In genomic region chr7:40755438-40755837, GRCh38 we compare ENCODE assay signal across 3 cellular contexts.
A peak's percentile ranks its signal among the peaks of the same experiment; 100 is the strongest.
TF ChIP-seq lines count a peak whose summit lies in the region.

No MANE protein-coding gene starts in this region.

TF ChIP-seq in GM23338, 12 proteins besides CTCF, POLR2A, EP300 and RAD21 (continues in another document):
- TF ChIP-seq ZNF114 (CRISPR knock-in tag; IDR thresholded peaks at IDR 0.05) (no peak), REST (IDR thresholded peaks at IDR 0.05; ENCODE audit: unreplicated experiment) (no peak), STAT1 (IDR thresholded peaks at IDR 0.05; ENCODE audit: unreplicated experiment) (no peak)

TF ChIP-seq in H1, 55 proteins besides CTCF, POLR2A, EP300 and RAD21:
- no peak for TF ChIP-seq E2F6 (IDR thresholded peaks at IDR 0.05)
- no peak for TF ChIP-seq CTBP2 (IDR thresholded peaks at IDR 0.05; ENCODE audit: borderline replicate concordance, insufficient read depth, insufficient read length, low read length)
- TF ChIP-seq CBX5 (IDR thresholded peaks at IDR 0.05; ENCODE audit: low read depth, low read length): no peak
- no peak for TF ChIP-seq ZNF274 (IDR thresholded peaks at IDR 0.05; ENCODE audit: borderline replicate concordance, extremely low read depth, low read length)
- no peak for TF ChIP-seq MAX (IDR thresholded peaks at IDR 0.05)
- no peak for TF ChIP-seq RNF2 (IDR thresholded peaks at IDR 0.05; ENCODE audit: borderline replicate concordance, low read depth, low read length, missing control alignments, poor library complexity, severe bottlenecking)

TF ChIP-seq in HepG2, 621 proteins besides CTCF, POLR2A, EP300 and RAD21 (continues in another document):
- TF ChIP-seq ZSCAN30 (CRISPR knock-in tag; IDR thresholded peaks at IDR 0.05) (no peak), KAT7 (CRISPR knock-in tag; IDR thresholded peaks at IDR 0.05; ENCODE audit: borderline replicate concordance) (0 out of 2 replicates have a peak, but pooled peaks have one; percentile 51), KDM1A (CRISPR knock-in tag; IDR thresholded peaks at IDR 0.05) (0 out of 2 replicates have a peak, but pooled peaks have one; percentile 67), ZNF101 (CRISPR knock-in tag; IDR thresholded peaks at IDR 0.05; ENCODE audit: borderline replicate concordance, low read depth) (no peak), CEBPB (IDR thresholded peaks at IDR 0.05; ENCODE audit: borderline replicate concordance, low read depth, low read length) (peak; percentile 93), MEIS1 (CRISPR knock-in tag; IDR thresholded peaks at IDR 0.05; ENCODE audit: borderline replicate concordance) (peak; percentile 67; the same call in 1 of the 2 replicates), BRD4 (CRISPR knock-in tag; IDR thresholded peaks at IDR 0.05) (no peak), PRPF4 (IDR thresholded peaks at IDR 0.05; ENCODE audit: low read depth, low read length, poor library complexity, severe bottlenecking) (no peak), XBP1 (CRISPR knock-in tag; IDR thresholded peaks at IDR 0.05) (no peak), GZF1 (CRISPR knock-in tag; IDR thresholded peaks at IDR 0.05) (no peak), ZNF788 (CRISPR knock-in tag; IDR thresholded peaks at IDR 0.05; ENCODE audit: borderline replicate concordance) (peak; percentile 55; the same call in 1 of the 2 replicates), CBX5 (CRISPR knock-in tag; IDR thresholded peaks at IDR 0.05; ENCODE audit: borderline replicate concordance) (peak; percentile 93), ZBTB33 (CRISPR knock-in tag; IDR thresholded peaks at IDR 0.05) (peak; percentile 52; the same call in 1 of the 2 replicates), ZBTB25 (CRISPR knock-in tag; IDR thresholded peaks at IDR 0.05) (peak; percentile 81; the same call in 1 of the 2 replicates), ZNF563 (CRISPR knock-in tag; IDR thresholded peaks at IDR 0.05) (no peak), NR2F6 (IDR thresholded peaks at IDR 0.05) (peak; percentile 28; the same call in 1 of the 2 replicates), NR2F6 (CRISPR knock-in tag; IDR thresholded peaks at IDR 0.05) (peak; percentile 54), NCOA2 (CRISPR knock-in tag; IDR thresholded peaks at IDR 0.05) (peak; percentile 87), ADNP (CRISPR knock-in tag; IDR thresholded peaks at IDR 0.05) (no peak), CENPX (CRISPR knock-in tag; IDR thresholded peaks at IDR 0.05) (no peak), RFX1 (IDR thresholded peaks at IDR 0.05) (no peak), ZFAT (CRISPR knock-in tag; conservative IDR thresholded peaks at IDR 0.05) (no peak), IKZF5 (CRISPR knock-in tag; IDR thresholded peaks at IDR 0.05) (peak; percentile 86), ZFP36 (IDR thresholded peaks at IDR 0.05; ENCODE audit: borderline replicate concordance, low read depth, low read length, partially characterized antibody) (no peak), WIZ (CRISPR knock-in tag; IDR thresholded peaks at IDR 0.05) (no peak), ZNF891 (CRISPR knock-in tag; IDR thresholded peaks at IDR 0.05) (no peak), ZBTB49 (CRISPR knock-in tag; IDR thresholded peaks at IDR 0.05; ENCODE audit: borderline replicate concordance) (no peak), RNF219 (CRISPR knock-in tag; IDR thresholded peaks at IDR 0.05) (no peak), TBX2 (CRISPR knock-in tag; IDR thresholded peaks at IDR 0.05; ENCODE audit: borderline replicate concordance) (peak; percentile 94), ZNF784 (CRISPR knock-in tag; IDR thresholded peaks at IDR 0.05; ENCODE audit: borderline replicate concordance) (no peak), RBFOX2 (IDR thresholded peaks at IDR 0.05; ENCODE audit: low read depth, low read length) (no peak), MYC (CRISPR knock-in tag; IDR thresholded peaks at IDR 0.05; ENCODE audit: borderline replicate concordance) (peak; percentile 18; the same call in 1 of the 2 replicates), ZNF609 (CRISPR knock-in tag; IDR thresholded peaks at IDR 0.05; ENCODE audit: borderline replicate concordance) (peak; percentile 52; the same call in 1 of the 2 replicates), FIP1L1 (IDR thresholded peaks at IDR 0.05; ENCODE audit: borderline replicate concordance, insufficient read depth, low read depth, low read length) (no peak), HES4 (CRISPR knock-in tag; IDR thresholded peaks at IDR 0.05; ENCODE audit: borderline replicate concordance) (no peak), ZNF567 (CRISPR knock-in tag; IDR thresholded peaks at IDR 0.05; ENCODE audit: borderline replicate concordance) (no peak), ARHGAP35 (CRISPR knock-in tag; IDR thresholded peaks at IDR 0.05; ENCODE audit: borderline replicate concordance) (no peak), GMEB1 (CRISPR knock-in tag; IDR thresholded peaks at IDR 0.05; ENCODE audit: borderline replicate concordance) (no peak), ZSCAN22 (CRISPR knock-in tag; IDR thresholded peaks at IDR 0.05) (no peak), MYPOP (CRISPR knock-in tag; IDR thresholded peaks at IDR 0.05) (peak; percentile 49; the same call in 1 of the 2 replicates), ZSCAN20 (CRISPR knock-in tag; IDR thresholded peaks at IDR 0.05; ENCODE audit: borderline replicate concordance) (no peak), KLF6 (CRISPR knock-in tag; IDR thresholded peaks at IDR 0.05) (no peak), GPN1 (CRISPR knock-in tag; IDR thresholded peaks at IDR 0.05; ENCODE audit: borderline replicate concordance) (no peak)
